In the genomic region with DNA sequence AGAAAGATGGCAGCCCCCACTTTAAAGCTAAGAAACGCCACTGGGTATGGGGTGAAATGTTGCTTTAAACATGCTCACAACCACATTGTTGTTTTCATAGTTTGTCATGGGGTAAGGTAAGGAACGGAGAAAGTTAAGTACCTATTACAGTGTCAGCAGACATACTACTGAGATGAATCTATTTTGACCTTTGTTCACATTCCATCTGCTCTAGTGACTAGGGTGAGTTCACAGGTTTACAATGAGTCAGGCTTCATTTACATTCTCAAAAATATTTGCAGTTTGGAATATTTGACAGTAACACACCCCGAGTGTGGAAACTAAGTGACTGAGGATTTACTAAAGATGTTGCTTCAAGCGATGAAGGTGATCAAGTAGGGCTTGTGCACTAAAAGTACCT, we compare ENCODE assay signal across 15 cellular contexts.
DNase-seq lines count a peak whose midpoint lies in the region; ATAC-seq lines count a peak whose summit lies in the region.
"Had no signal": no experiment of that assay in that cellular context is flagged by ENCODE, and none has a peak within 500 bp of the region (broad histone marks: within the 10 kb centered on the region; RNA-seq: fewer than 3 reads in every experiment).

No MANE protein-coding gene starts in this region.

- no peak overlapping the region for H3K4me3 Mint-ChIP-seq in activated T-helper 1 cell treated with anti-CD3 and anti-CD28 coated beads, Interleukin-12 subunit alpha, Interleukin-12 subunit beta, Interleukin-2, Interleukin-4 antibody, amounts not matched to agents 30 ng/mL and 10 ng/mL and 1 ng/mL, durations not matched to agents 14 hours and 24 hours and 36 hours
- H3K4me3 Mint-ChIP-seq: activated B cell treated with CpG ODN at 0.5 μM for 24 hours, IgD-negative memory B cell, T-helper 17 cell had no signal

- H3K27ac Mint-ChIP-seq in activated T-helper 1 cell treated with anti-CD3 and anti-CD28 coated beads, Interleukin-12 subunit alpha, Interleukin-12 subunit beta, Interleukin-2, Interleukin-4 antibody, amounts not matched to agents 30 ng/mL and 10 ng/mL and 1 ng/mL, durations not matched to agents 14 hours and 24 hours and 36 hours: peak overlapping the region; percentile 40
- H3K27ac Mint-ChIP-seq: activated B cell treated with CpG ODN at 0.5 μM for 24 hours, IgD-negative memory B cell, T-helper 17 cell had no signal

- peaks cover 4% of the 10 kb centered on the region for H3K27me3 Mint-ChIP-seq in activated T-helper 1 cell treated with anti-CD3 and anti-CD28 coated beads, Interleukin-12 subunit alpha, Interleukin-12 subunit beta, Interleukin-2, Interleukin-4 antibody, amounts not matched to agents 30 ng/mL and 10 ng/mL and 1 ng/mL, durations not matched to agents 14 hours and 24 hours and 36 hours (ENCODE audit: insufficient read depth)

- intact Hi-C loops in activated T-helper 1 cell treated with anti-CD3 and anti-CD28 coated beads, Interleukin-12 subunit alpha, Interleukin-12 subunit beta, Interleukin-2, Interleukin-4 antibody, amounts not matched to agents 30 ng/mL and 10 ng/mL and 1 ng/mL, durations not matched to agents 14 hours and 24 hours and 36 hours (cut with micrococcal nuclease): loop anchor here (1.0 kb wide), 1 partner anchor 122 kb away; no protein-coding TSS in a partner anchor
- intact Hi-C loops in left colon (cut with DNase I, micrococcal nuclease): no loop called here

- DNase-seq in ELR (ENCODE audit: low read depth) (peak; percentile 5), HS-5 (ENCODE audit: low read depth) (peak; percentile 56), left colon (no peak), epidermal melanocyte (ENCODE audit: insufficient read length, low spot score) (no peak), DMS 273 (lab: John Stamatoyannopoulos, UW; ENCODE audit: unreplicated experiment) (no peak)
- DNase-seq in activated T-helper 1 cell treated with anti-CD3 and anti-CD28 coated beads, Interleukin-12 subunit alpha, Interleukin-12 subunit beta, Interleukin-2, Interleukin-4 antibody, amounts not matched to agents 30 ng/mL and 10 ng/mL and 1 ng/mL, durations not matched to agents 14 hours and 24 hours and 36 hours (ENCODE audit: low spot score): no peak
- DNase-seq: activated B cell treated with CpG ODN at 0.5 μM for 24 hours; activated naive CD4-positive, alpha-beta T cell treated with anti-CD3 and anti-CD28 coated beads, Interleukin-2, amount 50 U/mL, for 16 hours; NCI-H1048; nucleus accumbens; T-helper 17 cell had no signal

- peaks cover 20% of the 10 kb centered on the region for H3K9me3 Mint-ChIP-seq in activated T-helper 1 cell treated with anti-CD3 and anti-CD28 coated beads, Interleukin-12 subunit alpha, Interleukin-12 subunit beta, Interleukin-2, Interleukin-4 antibody, amounts not matched to agents 30 ng/mL and 10 ng/mL and 1 ng/mL, durations not matched to agents 14 hours and 24 hours and 36 hours

- ATAC-seq in left colon: peak; percentile 94
- ATAC-seq in GM19397 (IDR thresholded peaks at IDR 0.05; ENCODE audit: unreplicated experiment): no peak
- ATAC-seq: left lobe of liver, sciatic nerve, T-helper 17 cell had no signal

- peaks cover 5% of the 10 kb centered on the region for H3K4me1 Mint-ChIP-seq in activated T-helper 1 cell treated with anti-CD3 and anti-CD28 coated beads, Interleukin-12 subunit alpha, Interleukin-12 subunit beta, Interleukin-2, Interleukin-4 antibody, amounts not matched to agents 30 ng/mL and 10 ng/mL and 1 ng/mL, durations not matched to agents 14 hours and 24 hours and 36 hours (ENCODE audit: low read depth)
- H3K4me1 Mint-ChIP-seq: activated B cell treated with CpG ODN at 0.5 μM for 24 hours, IgD-negative memory B cell, T-helper 17 cell had no signal

- no peaks in the 10 kb centered on the region for H3K36me3 Mint-ChIP-seq in activated T-helper 1 cell treated with anti-CD3 and anti-CD28 coated beads, Interleukin-12 subunit alpha, Interleukin-12 subunit beta, Interleukin-2, Interleukin-4 antibody, amounts not matched to agents 30 ng/mL and 10 ng/mL and 1 ng/mL, durations not matched to agents 14 hours and 24 hours and 36 hours (ENCODE audit: low read depth)

Comparison
In these comparisons a context has a peak if more than half of its experiments do, and no peak if none do; other contexts are left out.
1. DNase-seq: peak in ELR (single experiment) and HS-5 (single experiment); none in activated T-helper 1 cell treated with anti-CD3 and anti-CD28 coated beads, Interleukin-12 subunit alpha, Interleukin-12 subunit beta, Interleukin-2, Interleukin-4 antibody, amounts not matched to agents 30 ng/mL and 10 ng/mL and 1 ng/mL, durations not matched to agents 14 hours and 24 hours and 36 hours (single experiment), left colon (0 of 2), epidermal melanocyte (single experiment) and DMS 273 (single experiment).